8 cellular contexts compared by ENCODE assay signal in the genomic region with DNA sequence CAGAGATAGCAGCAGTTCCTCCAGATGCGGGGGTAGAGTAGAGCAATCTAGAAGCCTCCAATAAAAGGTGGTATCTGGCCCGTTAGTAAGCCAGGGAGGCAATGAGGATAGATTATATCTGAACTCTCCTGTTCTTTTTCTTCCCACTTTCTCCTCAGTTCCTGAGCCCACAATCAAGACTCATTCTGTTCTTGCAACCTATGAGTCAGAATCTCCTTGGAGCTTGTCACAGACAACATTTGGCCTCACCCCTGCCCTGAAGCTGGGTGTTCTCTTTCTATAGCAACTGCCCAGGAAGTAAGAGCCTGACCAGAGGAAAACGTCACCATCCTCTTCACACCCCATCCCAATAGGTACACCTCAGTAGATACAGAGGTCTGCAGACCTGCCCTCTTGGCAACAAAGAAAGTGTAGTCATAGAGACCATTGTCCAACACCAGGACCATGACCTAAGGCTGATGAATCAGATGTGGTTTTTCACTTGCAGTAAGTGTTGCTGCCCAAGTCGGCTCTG.
DNase-seq lines count a peak whose midpoint lies in the region; TF ChIP-seq lines count a peak whose summit lies in the region.

No MANE protein-coding gene starts in this region.

- DNase-seq in NCI-H146 (lab: John Stamatoyannopoulos, UW) (peak; percentile 9), NCI-H146 treated with DMSO at 0.1 percent for 48 hours (lab: John Stamatoyannopoulos, UW; ENCODE audit: unreplicated experiment) (no peak), MV-4-11 (lab: John Stamatoyannopoulos, UW) (peak; percentile 67), epithelial cell of proximal tubule (ENCODE audit: low read depth) (peak; percentile 99), renal cortical epithelial cell (ENCODE audit: low read depth) (peak; percentile 100), mesenteric fat pad (ENCODE audit: low spot score) (no peak), NOMO-1 treated with DMSO at 0.1 percent for 48 hours (lab: John Stamatoyannopoulos, UW; ENCODE audit: unreplicated experiment) (no peak), NCI-H524 treated with DMSO at 0.1 percent for 48 hours (lab: John Stamatoyannopoulos, UW) (no peak)

- H3K4me3 ChIP-seq in epithelial cell of proximal tubule (ENCODE audit: low read depth, low read length): no peak overlapping the region

- no peak for TF ChIP-seq CTCF in epithelial cell of proximal tubule (conservative IDR thresholded peaks at IDR 0.05; ENCODE audit: low read depth, low read length)

Comparison
In these comparisons a context has a peak if more than half of its experiments do, and no peak if none do; other contexts are left out.
1. DNase-seq: peak in NCI-H146 (single experiment), MV-4-11 (single experiment), epithelial cell of proximal tubule (single experiment) and renal cortical epithelial cell (single experiment); none in NCI-H146 treated with DMSO at 0.1 percent for 48 hours (single experiment), mesenteric fat pad (single experiment), NOMO-1 treated with DMSO at 0.1 percent for 48 hours (single experiment) and NCI-H524 treated with DMSO at 0.1 percent for 48 hours (single experiment).